ENCODE assay signal across 9 cellular contexts in the genomic region with DNA sequence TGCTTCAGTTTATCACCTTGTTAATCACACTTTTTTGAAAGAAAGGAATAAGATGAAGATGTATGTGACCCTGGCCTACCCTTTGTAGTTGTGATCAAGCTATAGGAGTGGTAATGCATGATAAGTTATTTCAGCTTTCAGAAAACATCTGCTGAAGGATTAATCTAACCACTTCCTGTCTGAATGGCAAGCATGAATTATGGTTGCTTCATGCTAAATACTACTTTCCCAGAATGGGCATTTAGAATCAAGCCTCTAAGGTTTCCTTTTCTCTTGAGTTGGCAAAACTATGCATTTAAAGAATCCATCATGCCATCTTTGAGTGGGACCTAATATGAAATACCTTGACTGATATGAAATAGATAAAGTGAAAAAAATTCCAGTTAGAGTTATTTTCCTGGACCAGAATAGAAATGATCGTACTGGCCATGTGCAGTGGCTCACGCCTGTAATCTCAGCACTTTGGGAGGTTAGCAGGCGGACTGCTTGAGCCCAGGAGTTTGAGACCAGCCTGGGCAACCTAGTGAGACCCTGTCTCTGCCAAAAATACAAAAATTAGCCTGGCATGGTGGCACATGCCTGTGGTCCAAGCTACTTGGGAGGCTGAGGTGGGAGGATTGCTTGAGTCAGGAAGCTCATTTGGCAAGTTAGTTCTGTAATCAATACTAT. TPM values are rescaled to one million over a fixed set of nuclear protein-coding genes. Genes with fewer than 3 reads are reported as not detected.
A peak's percentile ranks its signal among the peaks of the same experiment; 100 is the strongest.
DNase-seq lines count a peak whose midpoint lies in the region; ATAC-seq and TF ChIP-seq lines count a peak whose summit lies in the region.
"Had no signal": no experiment of that assay in that cellular context is flagged by ENCODE, and none has a peak within 500 bp of the region (broad histone marks: within the 10 kb centered on the region; RNA-seq: fewer than 3 reads in every experiment).

No MANE protein-coding gene starts in this region.

- no peaks in the 10 kb centered on the region; the same call in 1 of the 2 replicates for H3K36me3 ChIP-seq in GM23338 (ENCODE audit: insufficient read depth)

- H3K4me3 Mint-ChIP-seq in GM23338 = no peak overlapping the region

- no peaks in the 10 kb centered on the region for H3K36me3 Mint-ChIP-seq in GM23338 (ENCODE audit: low read depth)

- H3K9me3 Mint-ChIP-seq in GM23338 = no peaks in the 10 kb centered on the region

- no peaks in the 10 kb centered on the region for H3F3A ChIP-seq in GM23338 (replicated peaks; ENCODE audit: low read depth)

- peak; percentile 76 for DNase-seq in CMK (ENCODE audit: low read depth)
- DNase-seq in NCI-H510A treated with DMSO at 0.1 percent for 48 hours (lab: John Stamatoyannopoulos, UW) = peak; percentile 36
- peak; percentile 50 to 62 for DNase-seq in cardiac fibroblast (ENCODE audit: low read depth in 2 of 2)
- no peak for DNase-seq in GM23338 (ENCODE audit: low spot score)
- no peak for DNase-seq in HuH-7 (ENCODE audit: low spot score)
- no peak for DNase-seq in NCI-H1048 (lab: John Stamatoyannopoulos, UW)
- DNase-seq: effector CD4-positive, alpha-beta T cell had no signal

- H3K4me2 ChIP-seq in GM23338 = no peak overlapping the region

- H3K9me2 ChIP-seq in GM23338 (ENCODE audit: insufficient read depth) = no peaks in the 10 kb centered on the region; the same call in 1 of the 2 replicates

- peaks cover 2% of the 10 kb centered on the region for H3K27me3 Mint-ChIP-seq in GM23338 (ENCODE audit: insufficient read depth, low read depth, poor library complexity)

- no peak overlapping the region for H3K27ac Mint-ChIP-seq in GM23338

- no peaks in the 10 kb centered on the region for H4K20me1 ChIP-seq in GM23338 (replicated peaks; ENCODE audit: insufficient read depth)

- no peaks in the 10 kb centered on the region for H3K4me1 ChIP-seq in GM23338 (ENCODE audit: insufficient read depth)

- H3K27ac ChIP-seq in GM23338 (ENCODE audit: low read depth) = no peak overlapping the region

- H2AFZ ChIP-seq in GM23338 = no peak overlapping the region

- no peaks in the 10 kb centered on the region for H3K79me2 ChIP-seq in GM23338 (replicated peaks; ENCODE audit: insufficient read depth)

- H3K27me3 ChIP-seq in GM23338 (ENCODE audit: insufficient read depth) = no peaks in the 10 kb centered on the region

- no peak for TF ChIP-seq CTCF in cardiac fibroblast (IDR thresholded peaks at IDR 0.05; ENCODE audit: low read depth, low read length)
- no peak for TF ChIP-seq CTCF in GM23338 (conservative IDR thresholded peaks at IDR 0.05; ENCODE audit: low read depth in 2 of 2)

- H3K4me3 ChIP-seq in cardiac fibroblast (replicated peaks in 1 of 2; ENCODE audit: low read depth in 2 of 2, low read length in 2 of 2) (no peak overlapping the region), GM23338 (no peak overlapping the region)

- no peaks in the 10 kb centered on the region for H3K4me1 Mint-ChIP-seq in GM23338

- ATAC-seq in GM21786 (IDR thresholded peaks at IDR 0.05; ENCODE audit: unreplicated experiment) = peak; percentile 32
- no peak for ATAC-seq in GM23338
- ATAC-seq in HG03280 (IDR thresholded peaks at IDR 0.05; ENCODE audit: unreplicated experiment) = no peak

TF ChIP-seq in GM23338, 12 proteins besides CTCF, POLR2A, EP300 and RAD21 (continues in another document):
- TF ChIP-seq, protein P1, sequence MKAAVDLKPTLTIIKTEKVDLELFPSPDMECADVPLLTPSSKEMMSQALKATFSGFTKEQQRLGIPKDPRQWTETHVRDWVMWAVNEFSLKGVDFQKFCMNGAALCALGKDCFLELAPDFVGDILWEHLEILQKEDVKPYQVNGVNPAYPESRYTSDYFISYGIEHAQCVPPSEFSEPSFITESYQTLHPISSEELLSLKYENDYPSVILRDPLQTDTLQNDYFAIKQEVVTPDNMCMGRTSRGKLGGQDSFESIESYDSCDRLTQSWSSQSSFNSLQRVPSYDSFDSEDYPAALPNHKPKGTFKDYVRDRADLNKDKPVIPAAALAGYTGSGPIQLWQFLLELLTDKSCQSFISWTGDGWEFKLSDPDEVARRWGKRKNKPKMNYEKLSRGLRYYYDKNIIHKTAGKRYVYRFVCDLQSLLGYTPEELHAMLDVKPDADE (IDR thresholded peaks at IDR 0.05) = no peak
- TF ChIP-seq STAT1 (IDR thresholded peaks at IDR 0.05; ENCODE audit: unreplicated experiment) = no peak
- no peak for TF ChIP-seq POLR2AphosphoS5 (IDR thresholded peaks at IDR 0.05; ENCODE audit: low read depth)
- TF ChIP-seq JUNB (IDR thresholded peaks at IDR 0.05; ENCODE audit: unreplicated experiment) = no peak
- no peak for TF ChIP-seq CREB1 (CRISPR knock-in tag; IDR thresholded peaks at IDR 0.05; ENCODE audit: low read depth)
- TF ChIP-seq NANOG (IDR thresholded peaks at IDR 0.05; ENCODE audit: borderline replicate concordance) = no peak
- TF ChIP-seq REST (IDR thresholded peaks at IDR 0.05; ENCODE audit: unreplicated experiment) = no peak

RNA-seq across cellular contexts. Expression of gene ANXA3, which starts 59.1 kb away (rescaled TPM):
- total RNA-seq in GM23338 (2014; rRNA removed; shearing (Covaris generic)) = 20.3 and 23.8 TPM in 2 replicates
- 26.2 and 31.5 TPM in 2 replicates for polyA plus RNA-seq in GM23338 (2016; fragmentation: Nextera tagmentation; extraction: Ambion mirVana)

Comparison
In these comparisons a context has a peak if more than half of its experiments do, and no peak if none do; other contexts are left out.
1. DNase-seq: peak in CMK (single experiment), NCI-H510A treated with DMSO at 0.1 percent for 48 hours (single experiment) and cardiac fibroblast (2 of 2); none in GM23338 (single experiment), HuH-7 (single experiment) and NCI-H1048 (single experiment).